8 cellular contexts compared by ENCODE assay signal in genomic region chr5:56481147-56481997, GRCh38.
DNase-seq lines count a peak whose midpoint lies in the region; ATAC-seq lines count a peak whose summit lies in the region.

No MANE protein-coding gene starts in this region.

- H3K27me3 ChIP-seq in HAP-1 (ENCODE audit: low read depth): no peaks in the 10 kb centered on the region

- peak overlapping the region; percentile 30 for H3K4me3 ChIP-seq in HAP-1

- H3K4me1 ChIP-seq in HAP-1: peaks cover 12% of the 10 kb centered on the region

- no peaks in the 10 kb centered on the region for H3K9me3 Mint-ChIP-seq in T-cell

- peak overlapping the region; percentile 67 for H3K27ac ChIP-seq in caudate nucleus (ENCODE audit: low read depth, low read length)

- ATAC-seq in T-cell (replicated peaks in 1 of 4) (peak in 3 of 4 experiments; percentile 13 to 19 (median 14)), HG03039 (IDR thresholded peaks at IDR 0.05; ENCODE audit: unreplicated experiment) (no peak), GM18873 (IDR thresholded peaks at IDR 0.05; ENCODE audit: low FRiP score, unreplicated experiment) (no peak)

- H3K36me3 Mint-ChIP-seq in T-cell: no peaks in the 10 kb centered on the region

- H3K27ac Mint-ChIP-seq in T-cell: peak overlapping the region; percentile 94 to 96

- H3K4me3 Mint-ChIP-seq in T-cell: peak overlapping the region; percentile 82 to 93 (median 86)

- POLR2A ChIA-PET in T-cell (lab: Charles Lee): no interaction called here

- H3K27me3 Mint-ChIP-seq in T-cell: no peaks in the 10 kb centered on the region

- peaks cover 33 to 57% (median 49%) of the 10 kb centered on the region in 3 donors for H3K4me1 Mint-ChIP-seq in T-cell

- CTCF ChIA-PET in T-cell (lab: Charles Lee): no interaction called here

- in situ Hi-C loops in HAP-1 (cut with MboI; ENCODE audit: low sequenced_read_pairs): no loop called here

- H3K36me3 ChIP-seq in HAP-1 (replicated peaks): no peaks in the 10 kb centered on the region

- H3K9me3 ChIP-seq in HAP-1: no peaks in the 10 kb centered on the region

- DNase-seq in C1 segment of cervical spinal cord (lab: John Stamatoyannopoulos, UW) (peak in 12 of 14 donors; percentile 17 to 64 (median 50)), HAP-1 (ENCODE audit: low spot score in 2 of 2) (peak in 1 of 2 experiments; percentile 20), T-cell (peak in 24 of 34 experiments; percentile 8 to 56 (median 34)), caudate nucleus (lab: John Stamatoyannopoulos, UW) (peak in 28 of 61 donors; percentile 4 to 71 (median 40)), islet precursor cell (peak; percentile 80), smooth muscle cell of the brain vasculature (ENCODE audit: low read depth, low spot score) (peak; percentile 60)

Comparison
In these comparisons a context has a peak if more than half of its experiments do, and no peak if none do; other contexts are left out.
1. ATAC-seq: peak in T-cell (3 of 4); none in HG03039 (single experiment) and GM18873 (single experiment).